ENCODE assay signal across 2 cellular contexts in genomic region chr7:104859754-104860426, GRCh38.
TF ChIP-seq lines count a peak whose summit lies in the region.

No MANE protein-coding gene starts in this region.

TF ChIP-seq in K562, 482 proteins besides CTCF, POLR2A, EP300 and RAD21 (continued from another document):
- TF ChIP-seq PYGO2 (tag; IDR thresholded peaks at IDR 0.05) = no peak

TF ChIP-seq in GM23338, 12 proteins besides CTCF, POLR2A, EP300 and RAD21 (continued from another document):
- TF ChIP-seq EZH2 (IDR thresholded peaks at IDR 0.05; ENCODE audit: low read depth, unreplicated experiment) (no peak), NANOG (IDR thresholded peaks at IDR 0.05; ENCODE audit: borderline replicate concordance) (no peak), ETS1 (IDR thresholded peaks at IDR 0.05) (no peak), STAT1 (IDR thresholded peaks at IDR 0.05; ENCODE audit: unreplicated experiment) (no peak), ZNF462 (CRISPR knock-in tag; IDR thresholded peaks at IDR 0.05) (no peak)
